22 cellular contexts compared by ENCODE assay signal in genomic region chr2:11309706-11310105, GRCh38.
"Had no signal": no experiment of that assay in that cellular context is flagged by ENCODE, and none has a peak within 500 bp of the region (broad histone marks: within the 10 kb centered on the region; RNA-seq: fewer than 3 reads in every experiment).

No MANE protein-coding gene starts in this region.

- H3K9me3 Mint-ChIP-seq: naive thymus-derived CD4-positive, alpha-beta T cell; nephron progenitor cell; stimulated activated naive B cell treated with anti-CD40 and anti-IgM and Interleukin-4, amounts not matched to agents 10 μg/mL and 1 μg/mL and 100 μg/mL, for 72 hours; stimulated activated naive CD8-positive, alpha-beta T cell treated with anti-CD3 and anti-CD28 coated beads, Interleukin-15, amount 100 ng/mL, for 72 hours had no signal

- H3K4me3 ChIP-seq: hepatocyte, left ventricle myocardium inferior, lung, sigmoid colon, skin epidermis, thoracic aorta, transverse colon had no signal

- H3K36me3 ChIP-seq: left ventricle myocardium inferior, sigmoid colon, thoracic aorta, transverse colon had no signal

- H3K27ac Mint-ChIP-seq: naive thymus-derived CD4-positive, alpha-beta T cell; nephron progenitor cell; stimulated activated naive B cell treated with anti-CD40 and anti-IgM and Interleukin-4, amounts not matched to agents 10 μg/mL and 1 μg/mL and 100 μg/mL, for 72 hours; stimulated activated naive CD8-positive, alpha-beta T cell treated with anti-CD3 and anti-CD28 coated beads, Interleukin-15, amount 100 ng/mL, for 72 hours had no signal

- H3K9me3 ChIP-seq: left ventricle myocardium inferior, sigmoid colon, thoracic aorta, transverse colon had no signal

- H3K27me3 Mint-ChIP-seq: naive thymus-derived CD4-positive, alpha-beta T cell; stimulated activated naive B cell treated with anti-CD40 and anti-IgM and Interleukin-4, amounts not matched to agents 10 μg/mL and 1 μg/mL and 100 μg/mL, for 72 hours; stimulated activated naive CD8-positive, alpha-beta T cell treated with anti-CD3 and anti-CD28 coated beads, Interleukin-15, amount 100 ng/mL, for 72 hours had no signal

- H3K36me3 Mint-ChIP-seq: stimulated activated naive B cell treated with anti-CD40 and anti-IgM and Interleukin-4, amounts not matched to agents 10 μg/mL and 1 μg/mL and 100 μg/mL, for 72 hours had no signal

- ATAC-seq: foreskin keratinocyte; left cardiac atrium; naive thymus-derived CD4-positive, alpha-beta T cell; stimulated activated naive B cell treated with anti-CD40 and anti-IgM and Interleukin-4, amounts not matched to agents 10 μg/mL and 1 μg/mL and 100 μg/mL, for 72 hours; stimulated activated naive CD8-positive, alpha-beta T cell treated with anti-CD3 and anti-CD28 coated beads, Interleukin-15, amount 100 ng/mL, for 72 hours had no signal

- H3K27ac ChIP-seq: foreskin keratinocyte, hepatocyte, left ventricle myocardium inferior, sigmoid colon, skin epidermis, thoracic aorta, transverse colon had no signal

- DNase-seq: dermis blood vessel endothelial cell; erythroblast; head of caudate nucleus; kidney; left cardiac atrium; left ventricle myocardium inferior; mesenchymal stem cell; naive thymus-derived CD4-positive, alpha-beta T cell; nephron progenitor cell; posterior cingulate gyrus; sigmoid colon; stimulated activated CD4-positive, alpha-beta T cell treated with anti-CD3 and anti-CD28 coated beads, Interleukin-2, amount 100 ng/mL, for 24 hours; stimulated activated CD4-positive, alpha-beta T cell treated with anti-CD3 and anti-CD28 coated beads, Interleukin-4, amount 100 ng/mL, for 4 hours; stimulated activated naive B cell treated with anti-CD40 and anti-IgM and Interleukin-4, amounts not matched to agents 10 μg/mL and 1 μg/mL and 100 μg/mL, for 72 hours; stimulated activated naive CD8-positive, alpha-beta T cell treated with anti-CD3 and anti-CD28 coated beads, Interleukin-15, amount 100 ng/mL, for 72 hours; substantia nigra; transverse colon had no signal

- H3K27me3 ChIP-seq: foreskin keratinocyte, hepatocyte, sigmoid colon, transverse colon had no signal

- H3K4me3 Mint-ChIP-seq: naive thymus-derived CD4-positive, alpha-beta T cell; nephron progenitor cell; stimulated activated naive B cell treated with anti-CD40 and anti-IgM and Interleukin-4, amounts not matched to agents 10 μg/mL and 1 μg/mL and 100 μg/mL, for 72 hours; stimulated activated naive CD8-positive, alpha-beta T cell treated with anti-CD3 and anti-CD28 coated beads, Interleukin-15, amount 100 ng/mL, for 72 hours had no signal
